ENCODE assay signal across 32 cellular contexts in the genomic region with DNA sequence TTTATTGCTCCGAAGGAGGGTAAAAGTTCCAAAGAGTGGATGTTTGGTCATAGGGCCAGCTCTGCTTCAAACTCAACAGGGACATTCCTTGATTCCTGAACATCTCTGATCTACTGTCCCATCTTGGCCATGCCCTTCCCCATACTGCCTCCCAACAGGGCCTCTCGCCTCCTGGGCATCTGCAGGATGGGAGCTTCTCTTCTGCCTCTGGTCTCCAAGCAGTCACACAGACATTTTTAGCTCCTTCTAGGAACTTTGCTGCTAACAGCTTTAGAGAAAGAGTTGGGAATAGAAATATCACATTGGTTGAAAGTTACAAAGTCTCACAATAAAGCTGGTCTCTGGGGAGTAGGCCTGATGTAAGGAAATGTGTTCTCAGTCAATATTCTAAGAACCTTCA. TPM values are rescaled to one million over a fixed set of nuclear protein-coding genes. Genes with fewer than 3 reads are reported as not detected.
"Had no signal": no experiment of that assay in that cellular context is flagged by ENCODE, and none has a peak within 500 bp of the region (broad histone marks: within the 10 kb centered on the region; RNA-seq: fewer than 3 reads in every experiment).

No MANE protein-coding gene starts in this region.

- H3K27me3 ChIP-seq: body of pancreas, breast epithelium, SJCRH30 had no signal

- H3K9me3 Mint-ChIP-seq: activated CD4-positive, alpha-beta memory T cell treated with anti-CD3 and anti-CD28 coated beads, Interleukin-2, amount 10 ng/mL, durations not matched to agents 7 days and 5 days; activated naive CD4-positive, alpha-beta T cell treated with anti-CD3 and anti-CD28 coated beads, Interleukin-2, amount 50 U/mL, for 24 hours; activated T-cell treated with anti-CD3 and anti-CD28 coated beads, Interleukin-2, amount 50 U/mL, for 24 hours; activated T-helper 2 cell treated with anti-CD3 and anti-CD28 coated beads, Interferon-gamma antibody, Interleukin-2, Interleukin-4, amounts not matched to agents 10 μg/mL and 5 μg/mL and 100 μg/mL, durations not matched to agents 14 hours and 24 hours and 36 hours had no signal

- H3K4me3 Mint-ChIP-seq: activated CD4-positive, alpha-beta memory T cell treated with anti-CD3 and anti-CD28 coated beads, Interleukin-2, amount 10 ng/mL, durations not matched to agents 7 days and 5 days; activated naive CD4-positive, alpha-beta T cell treated with anti-CD3 and anti-CD28 coated beads, Interleukin-2, amount 50 U/mL, for 24 hours; activated T-cell treated with anti-CD3 and anti-CD28 coated beads, Interleukin-2, amount 50 U/mL, for 24 hours had no signal

- H3K27ac ChIP-seq: adrenal gland, body of pancreas, breast epithelium, SJCRH30, SK-N-MC, WERI-Rb-1 had no signal

- H3K4me3 ChIP-seq: adrenal gland, body of pancreas, breast epithelium, SJCRH30, SK-N-MC had no signal

- DNase-seq: activated CD4-positive, alpha-beta memory T cell treated with anti-CD3 and anti-CD28 coated beads, Interleukin-2, amount 10 ng/mL, durations not matched to agents 7 days and 5 days; activated CD4-positive, alpha-beta T cell treated with anti-CD3 and anti-CD28 coated beads for 1 hour; activated CD4-positive, alpha-beta T cell treated with anti-CD3 and anti-CD28 coated beads for 48 hours; activated CD4-positive, CD25-positive, alpha-beta regulatory T cell; activated gamma-delta T cell; activated naive CD4-positive, alpha-beta T cell treated with Interleukin-2 at 50 U/mL for 16 hours; activated T-cell treated with anti-CD3 and anti-CD28 coated beads, Interleukin-2, amount 50 U/mL, for 24 hours; adrenal gland; body of pancreas; Kasumi-1; KG1; MM.1S; MV-4-11; NCI-H1092; NCI-H1436 treated with DMSO at 0.1 percent for 48 hours; NCI-H187; NCI-H2029 treated with DMSO at 0.1 percent for 48 hours; NCI-H2107; NCI-H2171; NCI-H226; NCI-H446 treated with DMSO at 0.1 percent for 48 hours; NCI-H524; SHP77; SJCRH30; T1000; WERI-Rb-1 had no signal

- H3K9me3 ChIP-seq: adrenal gland, body of pancreas, breast epithelium, SJCRH30 had no signal

- H3K27me3 Mint-ChIP-seq: activated naive CD4-positive, alpha-beta T cell treated with anti-CD3 and anti-CD28 coated beads, Interleukin-2, amount 50 U/mL, for 24 hours; activated T-cell treated with anti-CD3 and anti-CD28 coated beads, Interleukin-2, amount 50 U/mL, for 24 hours had no signal

- H3K36me3 ChIP-seq: adrenal gland, breast epithelium, SJCRH30, WERI-Rb-1 had no signal

- H3K27ac Mint-ChIP-seq: activated CD4-positive, alpha-beta memory T cell treated with anti-CD3 and anti-CD28 coated beads, Interleukin-2, amount 10 ng/mL, durations not matched to agents 7 days and 5 days; activated naive CD4-positive, alpha-beta T cell treated with anti-CD3 and anti-CD28 coated beads, Interleukin-2, amount 50 U/mL, for 24 hours; activated T-cell treated with anti-CD3 and anti-CD28 coated beads, Interleukin-2, amount 50 U/mL, for 24 hours; activated T-helper 2 cell treated with anti-CD3 and anti-CD28 coated beads, Interferon-gamma antibody, Interleukin-2, Interleukin-4, amounts not matched to agents 10 μg/mL and 5 μg/mL and 100 μg/mL, durations not matched to agents 14 hours and 24 hours and 36 hours had no signal

- H3K4me1 Mint-ChIP-seq: activated CD4-positive, alpha-beta memory T cell treated with anti-CD3 and anti-CD28 coated beads, Interleukin-2, amount 10 ng/mL, durations not matched to agents 7 days and 5 days had no signal

- H3K4me1 ChIP-seq: adrenal gland, body of pancreas, breast epithelium had no signal

- H3K36me3 Mint-ChIP-seq: activated naive CD4-positive, alpha-beta T cell treated with anti-CD3 and anti-CD28 coated beads, Interleukin-2, amount 50 U/mL, for 24 hours had no signal

RNA-seq across cellular contexts. Expression of a gene that starts 24.5 kb away (rescaled TPM):
- total RNA-seq: activated CD4-positive, alpha-beta memory T cell treated with anti-CD3 and anti-CD28 coated beads, Interleukin-2, amount 10 ng/mL, durations not matched to agents 7 days and 5 days; T-helper 1 cell treated with Interleukin-12 subunit alpha and Interleukin-12 subunit beta and Interleukin-4 antibody, amounts not matched to agents 30 ng/mL and 1 ng/mL, for 36 hours; T-helper 2 cell treated with Interferon-gamma antibody and Interleukin-4, amounts not matched to agents 100 ng/mL and 5 ng/mL, for 36 hours had no signal
